In genomic region chr6:39021041-39021440, GRCh38 we compare ENCODE assay signal across 11 cellular contexts. TPM values are rescaled to one million over a fixed set of nuclear protein-coding genes. Genes with fewer than 3 reads are reported as not detected.
"Had no signal": no experiment of that assay in that cellular context is flagged by ENCODE, and none has a peak within 500 bp of the region (broad histone marks: within the 10 kb centered on the region; RNA-seq: fewer than 3 reads in every experiment).

No MANE protein-coding gene starts in this region.

- H3K27me3 Mint-ChIP-seq: IgD-negative memory B cell had no signal

- H3K27ac ChIP-seq: GM23248, HL-60 had no signal

- H3K9me3 ChIP-seq: HAP-1 had no signal

- H3K4me1 Mint-ChIP-seq: IgD-negative memory B cell had no signal

- H3K27ac Mint-ChIP-seq: HFFc6, IgD-negative memory B cell had no signal

- H3K4me3 Mint-ChIP-seq: HFFc6, IgD-negative memory B cell had no signal

- H3K9me3 Mint-ChIP-seq: IgD-negative memory B cell had no signal

- H3K36me3 Mint-ChIP-seq: IgD-negative memory B cell had no signal

- DNase-seq: GM23248, H7, HFFc6, KBM-7 had no signal

- H3K4me3 ChIP-seq: GM23248, HAP-1 had no signal

- H3K4me1 ChIP-seq: HAP-1 had no signal

- H3K36me3 ChIP-seq: HAP-1 had no signal

- H2AFZ ChIP-seq: GM23248 had no signal

- ATAC-seq: HCT116, HepG2 had no signal

RNA-seq across cellular contexts. Expression of gene GLP1R, which starts 27.5 kb away (rescaled TPM):
- total RNA-seq: GM23248, H4, HepG2, HFFc6, HT1080 had no signal
